8 cellular contexts compared by ENCODE assay signal in genomic region chr16:69482410-69482951, GRCh38. TPM values are rescaled to one million over a fixed set of nuclear protein-coding genes. Genes with fewer than 3 reads are reported as not detected.
DNase-seq lines count a peak whose midpoint lies in the region; ATAC-seq and TF ChIP-seq lines count a peak whose summit lies in the region.

No MANE protein-coding gene starts in this region.

- H3K27me3 Mint-ChIP-seq in MCF 10A (ENCODE audit: insufficient read depth, unreplicated experiment) (no peaks in the 10 kb centered on the region), H9 (ENCODE audit: low read depth) (no peaks in the 10 kb centered on the region)

- H3K9me3 Mint-ChIP-seq in MCF 10A (ENCODE audit: unreplicated experiment), result peaks cover 6% of the 10 kb centered on the region
- H3K9me3 Mint-ChIP-seq in H9, result no peaks in the 10 kb centered on the region

- H4K91ac ChIP-seq in H9 (ENCODE audit: insufficient read length, low read depth, low read length), result no peak overlapping the region

- no peak overlapping the region for H3K4me3 Mint-ChIP-seq in MCF 10A (ENCODE audit: unreplicated experiment)
- no peak overlapping the region for H3K4me3 Mint-ChIP-seq in H9

- POLR2A ChIA-PET in MCF 10A (lab: Yijun Ruan, JAX), result interaction anchor here (1.5 kb wide), 2 partner anchors 84 to 86 kb away, joined by 3 to 5 read pairs; partner anchors contain the start of gene NFAT5

- no peaks in the 10 kb centered on the region for H3K27me3 ChIP-seq in lung (ENCODE audit: control insufficient read depth, insufficient read depth)
- H3K27me3 ChIP-seq in H9 (ENCODE audit: insufficient read depth, low read length), result no peaks in the 10 kb centered on the region

- H2BK20ac ChIP-seq in H9 (ENCODE audit: low read depth, low read length, poor library complexity, severe bottlenecking), result no peak overlapping the region

- H2BK15ac ChIP-seq in H9 (ENCODE audit: low read depth, low read length), result no peak overlapping the region

- H3K36me3 ChIP-seq in lung (ENCODE audit: control insufficient read depth in 2 of 2, insufficient read depth in 2 of 2, low read length in 2 of 2) (no peaks in the 10 kb centered on the region), urinary bladder (ENCODE audit: insufficient read depth) (no peaks in the 10 kb centered on the region)

- intact Hi-C loops in MCF 10A (cut with micrococcal nuclease), result no loop called here

- no peak overlapping the region; the same call in 1 of the 2 replicates for H3K14ac ChIP-seq in H9 (ENCODE audit: insufficient read depth, low read length)

- no peak overlapping the region for H2BK12ac ChIP-seq in H9 (ENCODE audit: insufficient read length, low read depth, low read length)

- no peak overlapping the region for H4K5ac ChIP-seq in H9 (ENCODE audit: insufficient read length, low read depth, low read length)

- H3K79me1 ChIP-seq in H9 (ENCODE audit: insufficient read depth, low read depth, low read length, poor library complexity, severe bottlenecking), result no peaks in the 10 kb centered on the region

- no peaks in the 10 kb centered on the region for H3K79me2 ChIP-seq in H9 (ENCODE audit: insufficient read depth, low read length)

- H2BK120ac ChIP-seq in H9 (ENCODE audit: low read depth, low read length, poor library complexity, severe bottlenecking), result no peak overlapping the region

- H3K9ac ChIP-seq in H9 (ENCODE audit: extremely low read depth, insufficient read length, low read length), result no peak overlapping the region

- no peak overlapping the region for H2AK5ac ChIP-seq in H9 (ENCODE audit: insufficient read length, low read length)

- H3K18ac ChIP-seq in H9 (ENCODE audit: insufficient read length, low read depth, low read length), result no peak overlapping the region

- peak; percentile 10 for ATAC-seq in lung (ENCODE audit: insufficient read depth, low FRiP score)
- ATAC-seq in HG03521 (IDR thresholded peaks at IDR 0.05; ENCODE audit: unreplicated experiment), result no peak

- 41 to 72% methylated on average over 10 of the region's 10 CpGs for WGBS in lung, 2 donors
- 47% methylated on average over 10 of the region's 10 CpGs for WGBS in urinary bladder
- no CpG with 5 or more reads among the region's 10 CpGs for WGBS in H9 (ENCODE audit: extremely low coverage, insufficient read length, low lambda C conversion rate)

- peak overlapping the region; percentile 47 for H3K27ac Mint-ChIP-seq in MCF 10A (ENCODE audit: low read depth, unreplicated experiment)
- no peak overlapping the region; a peak in 1 of 7 replicates for H3K27ac Mint-ChIP-seq in H9

- H3K23ac ChIP-seq in H9 (ENCODE audit: insufficient read length, low read depth, low read length), result no peak overlapping the region

- no peaks in the 10 kb centered on the region for H3K9me3 ChIP-seq in lung (ENCODE audit: control insufficient read depth in 2 of 2, insufficient read depth in 1 of 2, low read length in 1 of 2)
- no peaks in the 10 kb centered on the region for H3K9me3 ChIP-seq in H9 (ENCODE audit: control insufficient read depth, low read depth, low read length)

- peak overlapping the region; percentile 51 to 59 for H3K27ac ChIP-seq in lung (ENCODE audit: low read depth in 1 of 2, low read length in 1 of 2)
- H3K27ac ChIP-seq in urinary bladder (ENCODE audit: low read depth), result peak overlapping the region; percentile 52
- H3K27ac ChIP-seq in H9 (ENCODE audit: insufficient read length, low read depth, low read length), result no peak overlapping the region

- H3K4me1 Mint-ChIP-seq in MCF 10A (ENCODE audit: insufficient read depth, unreplicated experiment) (peaks cover 13% of the 10 kb centered on the region), H9 (peaks cover 0 to 5% of the 10 kb centered on the region in 2 experiments; a peak in 2 of 4 replicates)

- no peak overlapping the region for H3K4ac ChIP-seq in H9 (ENCODE audit: low read depth, low read length)

- H3K4me1 ChIP-seq in lung (ENCODE audit: control insufficient read depth in 2 of 2, insufficient read depth in 2 of 2, low read length in 2 of 2) (peaks cover 0 to 4% of the 10 kb centered on the region in 2 donors), urinary bladder (ENCODE audit: insufficient read depth) (no peaks in the 10 kb centered on the region), H9 (ENCODE audit: insufficient read depth, low read length) (no peaks in the 10 kb centered on the region)

- H4K20me1 ChIP-seq in H9 (ENCODE audit: control insufficient read depth, insufficient read depth, insufficient read length), result no peaks in the 10 kb centered on the region

- H4K8ac ChIP-seq in H9 (replicated peaks; ENCODE audit: insufficient read length, low read depth, low read length), result no peak overlapping the region

- no peak overlapping the region for H2AFZ ChIP-seq in H9 (ENCODE audit: low read length)

- DNase-seq in NCI-H1417 (lab: John Stamatoyannopoulos, UW), result peak in 2 of 3 experiments; percentile 23 to 88
- no peak for DNase-seq in NCI-H1417 treated with DMSO at 0.1 percent for 48 hours (lab: John Stamatoyannopoulos, UW)
- DNase-seq in MCF 10A (ENCODE audit: unreplicated experiment), result peak; percentile 78
- DNase-seq in lung (ENCODE audit: low spot score), result peak; percentile 34
- no peak for DNase-seq in H9
- DNase-seq in GM19238 (ENCODE audit: insufficient read length, low spot score), result no peak

- H3K36me3 Mint-ChIP-seq in MCF 10A (ENCODE audit: insufficient read depth, unreplicated experiment) (peaks cover 8% of the 10 kb centered on the region), H9 (ENCODE audit: insufficient read depth in 1 of 3, low read depth in 3 of 3) (no peaks in the 10 kb centered on the region)

- H3K56ac ChIP-seq in H9 (ENCODE audit: insufficient read length, low read depth, low read length), result no peak overlapping the region

- H3K4me2 ChIP-seq in H9 (ENCODE audit: insufficient read depth, insufficient read length, low read length), result no peak overlapping the region

- no peak overlapping the region for H2BK5ac ChIP-seq in H9 (ENCODE audit: insufficient read length, low read length)

- no TSS peak for BruUV-seq in MCF 10A (replicated peaks; lab: Mats Ljungman, UMichigan)

- CTCF ChIA-PET in MCF 10A (lab: Yijun Ruan, JAX), result interaction anchor here (0.6 kb wide), 1 partner anchor 394 kb away, joined by 3 read pairs; no protein-coding TSS in a partner anchor

- TF ChIP-seq CTCF in MCF 10A (IDR thresholded peaks at IDR 0.05; ENCODE audit: unreplicated experiment) (no peak), lung (IDR thresholded peaks at IDR 0.05; ENCODE audit: control extremely low read depth, extremely low read depth) (no peak), H9 (conservative IDR thresholded peaks at IDR 0.05) (no peak)

- H3K4me3 ChIP-seq in lung (no peak overlapping the region), urinary bladder (ENCODE audit: low read depth, low read length) (no peak overlapping the region)

- no peaks in the 10 kb centered on the region for H3K23me2 ChIP-seq in H9 (ENCODE audit: insufficient read length, low read depth, low read length, poor library complexity, severe bottlenecking)

- H3T11ph ChIP-seq in H9 (ENCODE audit: low read length), result no peak overlapping the region

RNA-seq across cellular contexts. Expression of gene CYB5B, which starts 58.1 kb away (rescaled TPM):
- total RNA-seq in MCF 10A (2022) (112 and 118 TPM in 2 replicates), lung (100 to 1,000 TPM in 1 of 2 donors, 10 to 100 TPM in 1; 69.8 to 103 TPM), urinary bladder (114 TPM), H9 (2021) (126 and 132 TPM in 2 replicates)
- polyA plus RNA-seq in lung (10 to 100 TPM; 68.1 to 81.6 TPM), urinary bladder (75.2 TPM)

Comparison
In these comparisons a context has a peak if more than half of its experiments do, and no peak if none do; other contexts are left out.
1. DNase-seq: peak in NCI-H1417 (2 of 3), MCF 10A (single experiment) and lung (single experiment); none in NCI-H1417 treated with DMSO at 0.1 percent for 48 hours (single experiment), H9 (single experiment) and GM19238 (single experiment).